15 cellular contexts compared by ENCODE assay signal in the genomic region with DNA sequence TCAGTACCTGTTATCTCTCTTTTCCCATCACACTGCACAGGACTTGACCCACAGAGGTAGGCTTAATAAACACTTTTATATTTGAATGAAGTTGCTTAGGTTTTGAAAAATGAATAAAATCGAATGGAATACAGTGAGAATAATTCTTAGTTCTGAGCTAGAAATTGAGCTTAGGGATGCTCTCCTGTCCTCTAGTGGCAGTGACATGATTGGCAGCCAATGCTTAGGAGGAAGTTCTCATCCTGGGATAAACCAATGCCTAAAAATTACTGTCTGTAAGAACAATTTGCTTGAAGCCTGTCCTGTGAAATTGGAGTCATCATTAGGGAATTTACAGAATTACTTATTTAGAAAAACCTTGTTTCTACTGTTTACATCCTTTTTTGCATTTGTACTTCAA. TPM values are rescaled to one million over a fixed set of nuclear protein-coding genes. Genes with fewer than 3 reads are reported as not detected.
DNase-seq lines count a peak whose midpoint lies in the region; TF ChIP-seq lines count a peak whose summit lies in the region.
"Had no signal": no experiment of that assay in that cellular context is flagged by ENCODE, and none has a peak within 500 bp of the region (broad histone marks: within the 10 kb centered on the region; RNA-seq: fewer than 3 reads in every experiment).

No MANE protein-coding gene starts in this region.

- peaks cover 16% of the 10 kb centered on the region for H3K9me3 ChIP-seq in NT2/D1 (ENCODE audit: insufficient read depth, low read length)
- H3K9me3 ChIP-seq: gastrocnemius medialis had no signal

- DNase-seq in NCI-H82 (lab: John Stamatoyannopoulos, UW): peak; percentile 23
- no peak for DNase-seq in NCI-H82 treated with DMSO at 0.1 percent for 48 hours (lab: John Stamatoyannopoulos, UW; ENCODE audit: unreplicated experiment)
- peak; percentile 18 for DNase-seq in NT2/D1 (ENCODE audit: low read depth, low spot score)
- no peak for DNase-seq in cardiac fibroblast (ENCODE audit: low read depth in 2 of 2)
- DNase-seq in renal cortical epithelial cell (ENCODE audit: low read depth): peak; percentile 7
- no peak for DNase-seq in activated CD4-positive, alpha-beta T cell treated with anti-CD3 and anti-CD28 coated beads, Interleukin-2, amount 50 U/mL, for 48 hours
- no peak for DNase-seq in head of caudate nucleus
- DNase-seq in NCI-H69 (lab: John Stamatoyannopoulos, UW): no peak
- DNase-seq: activated CD4-positive, CD25-positive, alpha-beta regulatory T cell; cerebellar nuclear complex; gastrocnemius medialis; H7; mesenchymal stem cell; NCI-H1048 had no signal

- peak; percentile 28 for TF ChIP-seq CTCF in cardiac fibroblast (IDR thresholded peaks at IDR 0.05; ENCODE audit: low read depth, low read length)

- H3K4me1 ChIP-seq in NT2/D1 (ENCODE audit: insufficient read depth, insufficient read length): no peaks in the 10 kb centered on the region
- H3K4me1 ChIP-seq: gastrocnemius medialis had no signal

- H3K4me3 ChIP-seq in NT2/D1 (ENCODE audit: insufficient read length, low read depth): no peak overlapping the region
- H3K4me3 ChIP-seq in cardiac fibroblast (replicated peaks in 1 of 2; ENCODE audit: low read depth in 2 of 2, low read length in 2 of 2): no peak overlapping the region
- H3K4me3 ChIP-seq: gastrocnemius medialis had no signal

- no peak overlapping the region for H3K9ac ChIP-seq in NT2/D1 (ENCODE audit: insufficient read length, low read depth)

- no peaks in the 10 kb centered on the region for H3K27me3 ChIP-seq in NT2/D1 (ENCODE audit: insufficient read depth, insufficient read length)
- H3K27me3 ChIP-seq: gastrocnemius medialis had no signal

- intact Hi-C loops in head of caudate nucleus (cut with DNase I): no loop called here

- no peaks in the 10 kb centered on the region for H3K36me3 ChIP-seq in NT2/D1 (ENCODE audit: insufficient read depth, insufficient read length, low read length)
- H3K36me3 ChIP-seq: gastrocnemius medialis had no signal

RNA-seq across cellular contexts. Expression of a gene that starts 21.3 kb away (rescaled TPM):
- 0.10 and 0.17 TPM in 2 replicates for total RNA-seq in renal cortical epithelial cell
- total RNA-seq: activated T-helper 2 cell treated with anti-CD3 and anti-CD28 coated beads, Interferon-gamma antibody, Interleukin-2, Interleukin-4, amounts not matched to agents 10 μg/mL and 5 μg/mL and 100 μg/mL, durations not matched to agents 14 hours and 24 hours and 36 hours had no signal

Comparison
In these comparisons a context has a peak if more than half of its experiments do, and no peak if none do; other contexts are left out.
1. DNase-seq: peak in NCI-H82 (single experiment), NT2/D1 (single experiment) and renal cortical epithelial cell (single experiment); none in NCI-H82 treated with DMSO at 0.1 percent for 48 hours (single experiment), cardiac fibroblast (0 of 2), activated CD4-positive, alpha-beta T cell treated with anti-CD3 and anti-CD28 coated beads, Interleukin-2, amount 50 U/mL, for 48 hours (0 of 2), head of caudate nucleus (0 of 42) and NCI-H69 (single experiment).